ENCODE assay signal across 1 cellular context in the genomic region with DNA sequence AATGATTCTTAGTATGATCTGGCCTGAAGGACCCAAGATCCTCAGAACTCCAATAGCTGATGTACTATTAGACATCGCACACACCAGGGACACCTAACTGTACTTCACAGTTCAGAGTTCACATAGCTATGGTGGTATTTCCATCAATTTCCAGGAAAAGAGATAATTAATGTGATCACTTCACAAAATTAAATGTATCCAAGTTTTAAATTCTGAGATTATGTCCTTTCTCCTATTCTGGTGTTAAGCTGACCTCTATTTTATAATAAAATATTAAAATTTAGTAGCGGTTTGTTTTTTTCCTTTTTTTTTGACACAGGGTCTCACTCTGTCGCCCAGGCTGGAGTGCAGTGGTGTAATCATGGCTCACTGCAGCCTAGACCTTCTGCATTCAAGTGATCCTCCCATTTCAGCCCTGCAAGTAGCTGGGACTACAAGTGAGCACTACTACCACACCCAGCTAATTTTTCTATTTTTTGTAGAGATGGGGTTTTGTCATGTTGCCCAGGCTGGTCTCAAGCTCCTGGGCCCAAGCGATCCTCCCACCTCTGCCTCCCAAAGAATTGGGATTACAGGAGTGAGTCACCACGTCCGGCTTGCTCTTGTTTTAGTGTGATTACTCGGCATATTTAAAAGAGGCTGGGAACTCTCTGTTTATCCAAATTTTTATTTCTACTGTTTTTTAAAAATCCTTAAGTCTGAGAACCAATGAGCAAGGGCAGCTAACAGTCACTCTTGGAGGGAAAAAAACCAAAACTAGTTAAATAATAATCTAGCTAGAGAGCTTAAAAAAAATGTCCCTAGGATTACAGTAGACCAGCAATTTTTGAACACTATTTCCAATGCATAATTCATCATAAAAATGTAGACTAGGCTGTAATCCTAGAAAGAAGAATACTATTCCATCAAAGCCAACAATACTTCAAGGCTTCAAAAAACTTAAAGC.
TF ChIP-seq lines count a peak whose summit lies in the region.

No MANE protein-coding gene starts in this region.

TF ChIP-seq in K562, 482 proteins besides CTCF, POLR2A, EP300 and RAD21 (continued from another document and continues in another):
- TF ChIP-seq, protein P1, sequence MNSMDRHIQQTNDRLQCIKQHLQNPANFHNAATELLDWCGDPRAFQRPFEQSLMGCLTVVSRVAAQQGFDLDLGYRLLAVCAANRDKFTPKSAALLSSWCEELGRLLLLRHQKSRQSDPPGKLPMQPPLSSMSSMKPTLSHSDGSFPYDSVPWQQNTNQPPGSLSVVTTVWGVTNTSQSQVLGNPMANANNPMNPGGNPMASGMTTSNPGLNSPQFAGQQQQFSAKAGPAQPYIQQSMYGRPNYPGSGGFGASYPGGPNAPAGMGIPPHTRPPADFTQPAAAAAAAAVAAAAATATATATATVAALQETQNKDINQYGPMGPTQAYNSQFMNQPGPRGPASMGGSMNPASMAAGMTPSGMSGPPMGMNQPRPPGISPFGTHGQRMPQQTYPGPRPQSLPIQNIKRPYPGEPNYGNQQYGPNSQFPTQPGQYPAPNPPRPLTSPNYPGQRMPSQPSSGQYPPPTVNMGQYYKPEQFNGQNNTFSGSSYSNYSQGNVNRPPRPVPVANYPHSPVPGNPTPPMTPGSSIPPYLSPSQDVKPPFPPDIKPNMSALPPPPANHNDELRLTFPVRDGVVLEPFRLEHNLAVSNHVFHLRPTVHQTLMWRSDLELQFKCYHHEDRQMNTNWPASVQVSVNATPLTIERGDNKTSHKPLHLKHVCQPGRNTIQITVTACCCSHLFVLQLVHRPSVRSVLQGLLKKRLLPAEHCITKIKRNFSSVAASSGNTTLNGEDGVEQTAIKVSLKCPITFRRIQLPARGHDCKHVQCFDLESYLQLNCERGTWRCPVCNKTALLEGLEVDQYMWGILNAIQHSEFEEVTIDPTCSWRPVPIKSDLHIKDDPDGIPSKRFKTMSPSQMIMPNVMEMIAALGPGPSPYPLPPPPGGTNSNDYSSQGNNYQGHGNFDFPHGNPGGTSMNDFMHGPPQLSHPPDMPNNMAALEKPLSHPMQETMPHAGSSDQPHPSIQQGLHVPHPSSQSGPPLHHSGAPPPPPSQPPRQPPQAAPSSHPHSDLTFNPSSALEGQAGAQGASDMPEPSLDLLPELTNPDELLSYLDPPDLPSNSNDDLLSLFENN (IDR thresholded peaks at IDR 0.05; ENCODE audit: low read depth in 2 of 2, low read length in 2 of 2) = no peak
- TF ChIP-seq GATAD2A (IDR thresholded peaks at IDR 0.05) = peak; percentile 67
- no peak for TF ChIP-seq POU5F1 (IDR thresholded peaks at IDR 0.05; ENCODE audit: borderline replicate concordance, low read depth, low read length, partially characterized antibody)
- peak; percentile 81 for TF ChIP-seq MAFG (tag; conservative IDR thresholded peaks at IDR 0.05)
- no peak for TF ChIP-seq HDAC3 (IDR thresholded peaks at IDR 0.05; ENCODE audit: borderline replicate concordance, partially characterized antibody)
- TF ChIP-seq NR2C2 (CRISPR knock-in tag; IDR thresholded peaks at IDR 0.05) = no peak
- TF ChIP-seq NR2C2 (tag; IDR thresholded peaks at IDR 0.05) = no peak
- no peak for TF ChIP-seq PRPF4 (IDR thresholded peaks at IDR 0.05; ENCODE audit: insufficient read depth, low read depth, low read length, poor library complexity, severe bottlenecking)
- no peak; the same call in 1 of the 2 replicates for TF ChIP-seq VEZF1 (CRISPR knock-in tag; IDR thresholded peaks at IDR 0.05)
- TF ChIP-seq NFE2 (IDR thresholded peaks at IDR 0.05; ENCODE audit: low read depth) = peak; percentile 89
- TF ChIP-seq HMG20B (CRISPR knock-in tag; IDR thresholded peaks at IDR 0.05) = no peak
- TF ChIP-seq, protein P2, sequence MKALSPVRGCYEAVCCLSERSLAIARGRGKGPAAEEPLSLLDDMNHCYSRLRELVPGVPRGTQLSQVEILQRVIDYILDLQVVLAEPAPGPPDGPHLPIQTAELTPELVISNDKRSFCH (CRISPR knock-in tag; IDR thresholded peaks at IDR 0.05) = no peak
- TF ChIP-seq, protein P2 (tag; IDR thresholded peaks at IDR 0.05) = no peak
- TF ChIP-seq, protein P3, sequence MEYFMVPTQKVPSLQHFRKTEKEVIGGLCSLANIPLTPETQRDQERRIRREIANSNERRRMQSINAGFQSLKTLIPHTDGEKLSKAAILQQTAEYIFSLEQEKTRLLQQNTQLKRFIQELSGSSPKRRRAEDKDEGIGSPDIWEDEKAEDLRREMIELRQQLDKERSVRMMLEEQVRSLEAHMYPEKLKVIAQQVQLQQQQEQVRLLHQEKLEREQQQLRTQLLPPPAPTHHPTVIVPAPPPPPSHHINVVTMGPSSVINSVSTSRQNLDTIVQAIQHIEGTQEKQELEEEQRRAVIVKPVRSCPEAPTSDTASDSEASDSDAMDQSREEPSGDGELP (CRISPR knock-in tag; IDR thresholded peaks at IDR 0.05; ENCODE audit: borderline replicate concordance) = no peak
- no peak for TF ChIP-seq ZFP30 (CRISPR knock-in tag; IDR thresholded peaks at IDR 0.05; ENCODE audit: borderline replicate concordance)
- TF ChIP-seq, protein P4, sequence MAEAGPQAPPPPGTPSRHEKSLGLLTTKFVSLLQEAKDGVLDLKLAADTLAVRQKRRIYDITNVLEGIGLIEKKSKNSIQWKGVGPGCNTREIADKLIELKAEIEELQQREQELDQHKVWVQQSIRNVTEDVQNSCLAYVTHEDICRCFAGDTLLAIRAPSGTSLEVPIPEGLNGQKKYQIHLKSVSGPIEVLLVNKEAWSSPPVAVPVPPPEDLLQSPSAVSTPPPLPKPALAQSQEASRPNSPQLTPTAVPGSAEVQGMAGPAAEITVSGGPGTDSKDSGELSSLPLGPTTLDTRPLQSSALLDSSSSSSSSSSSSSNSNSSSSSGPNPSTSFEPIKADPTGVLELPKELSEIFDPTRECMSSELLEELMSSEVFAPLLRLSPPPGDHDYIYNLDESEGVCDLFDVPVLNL (CRISPR knock-in tag; IDR thresholded peaks at IDR 0.05; ENCODE audit: low read depth) = no peak
- TF ChIP-seq PML (IDR thresholded peaks at IDR 0.05; ENCODE audit: low read length) = no peak; the same call in 1 of the 2 replicates
- TF ChIP-seq TBP (optimal IDR thresholded peaks at IDR 0.05; ENCODE audit: low read depth, low read length) = no peak
- TF ChIP-seq SREBF1 (IDR thresholded peaks at IDR 0.05; ENCODE audit: borderline replicate concordance, low read depth, low read length) = no peak
- no peak for TF ChIP-seq YY1 (IDR thresholded peaks at IDR 0.05; ENCODE audit: borderline replicate concordance in 1 of 3, control insufficient read depth in 1 of 3, extremely low read depth in 1 of 3, insufficient read depth in 3 of 3, insufficient read length in 1 of 3, insufficient replicate concordance in 2 of 3, low read depth in 1 of 3, low read length in 2 of 3)
- TF ChIP-seq FOXA3 (CRISPR knock-in tag; conservative IDR thresholded peaks at IDR 0.05 in 1 of 2, IDR thresholded peaks at IDR 0.05 in 1 of 2) = no peak
- no peak for TF ChIP-seq PHB (CRISPR knock-in tag; IDR thresholded peaks at IDR 0.05)
- TF ChIP-seq TRIM25 (IDR thresholded peaks at IDR 0.05; ENCODE audit: borderline replicate concordance) = no peak; the same call in 1 of the 2 replicates
- TF ChIP-seq KLF13 (tag; IDR thresholded peaks at IDR 0.05; ENCODE audit: borderline replicate concordance, low read depth) = no peak
- TF ChIP-seq CUX1 (CRISPR knock-in tag; IDR thresholded peaks at IDR 0.05) = 0 out of 2 replicates have a peak, but pooled peaks have one; percentile 24
- no peak for TF ChIP-seq ZBTB9 (CRISPR knock-in tag; IDR thresholded peaks at IDR 0.05)
- 0 out of 2 replicates have a peak, but pooled peaks have one; percentile 40 for TF ChIP-seq ZNF175 (CRISPR knock-in tag; IDR thresholded peaks at IDR 0.05; ENCODE audit: low read depth)
- TF ChIP-seq ZNF274 (IDR thresholded peaks at IDR 0.05; ENCODE audit: borderline replicate concordance, low read depth, low read length) = no peak
- no peak for TF ChIP-seq PRMT5 (CRISPR knock-in tag; IDR thresholded peaks at IDR 0.05)
- TF ChIP-seq CREB5 (CRISPR knock-in tag; IDR thresholded peaks at IDR 0.05) = no peak
- TF ChIP-seq GATAD2B (IDR thresholded peaks at IDR 0.05; ENCODE audit: borderline replicate concordance) = peak; percentile 56; the same call in 1 of the 2 replicates
- TF ChIP-seq ZNF785 (CRISPR knock-in tag; IDR thresholded peaks at IDR 0.05) = no peak
- no peak for TF ChIP-seq CREBBP (IDR thresholded peaks at IDR 0.05; ENCODE audit: low read depth, low read length)
- no peak for TF ChIP-seq HLTF (IDR thresholded peaks at IDR 0.05)
- TF ChIP-seq CCNT2 (IDR thresholded peaks at IDR 0.05; ENCODE audit: borderline replicate concordance, extremely low read depth, insufficient read length, low read depth, low read length) = no peak
- 0 out of 2 replicates have a peak, but pooled peaks have one; percentile 18 for TF ChIP-seq TRIM28 (IDR thresholded peaks at IDR 0.05)
- no peak for TF ChIP-seq SAFB2 (IDR thresholded peaks at IDR 0.05; ENCODE audit: borderline replicate concordance, low read depth, low read length, severe bottlenecking)
- TF ChIP-seq ZNF212 (CRISPR knock-in tag; IDR thresholded peaks at IDR 0.05) = no peak
- TF ChIP-seq HDAC1 (IDR thresholded peaks at IDR 0.05) = peak in 1 of 2 experiments; percentile 74; a peak in 2 of 4 replicates
- TF ChIP-seq ARNT (IDR thresholded peaks at IDR 0.05) = peak; percentile 16 to 17; a peak in 1 of 4 replicates
